16 cellular contexts compared by ENCODE assay signal in genomic region chr6:170533792-170534191, GRCh38.
"Had no signal": no experiment of that assay in that cellular context is flagged by ENCODE, and none has a peak within 500 bp of the region (broad histone marks: within the 10 kb centered on the region; RNA-seq: fewer than 3 reads in every experiment).

No MANE protein-coding gene starts in this region.

- H3K27me3 Mint-ChIP-seq: naive B cell, progenitor cell of endocrine pancreas had no signal

- H3K9me3 Mint-ChIP-seq: naive B cell, nephron had no signal

- FAIRE-seq: pancreas had no signal

- DNase-seq: dorsolateral prefrontal cortex; effector CD8-positive, alpha-beta T cell; foreskin melanocyte; heart left ventricle; hypothalamus; mesendoderm; naive B cell; occipital lobe; pancreas; right cardiac atrium; stimulated activated CD4-positive, alpha-beta T cell treated with anti-CD3 and anti-CD28 coated beads, Interleukin-2, amount 100 ng/mL, for 48 hours; stimulated activated naive CD4-positive, alpha-beta T cell treated with Interleukin-2 at 50 U/mL for 16 hours; trophoblast cell had no signal

- H3K4me3 Mint-ChIP-seq: naive B cell, nephron had no signal

- ATAC-seq: heart left ventricle, pancreas, right cardiac atrium had no signal

- H3K9me3 ChIP-seq: heart left ventricle, pancreas had no signal

- H3K4me2 ChIP-seq: smooth muscle cell had no signal

- H3K4me3 ChIP-seq: dorsolateral prefrontal cortex, heart left ventricle, pancreas, smooth muscle cell had no signal

- H3K27ac ChIP-seq: heart left ventricle, pancreas had no signal

- H3K27me3 ChIP-seq: dorsolateral prefrontal cortex, heart left ventricle, pancreas had no signal

- H3K27ac Mint-ChIP-seq: nephron, progenitor cell of endocrine pancreas had no signal
